20 cellular contexts compared by ENCODE assay signal in the genomic region with DNA sequence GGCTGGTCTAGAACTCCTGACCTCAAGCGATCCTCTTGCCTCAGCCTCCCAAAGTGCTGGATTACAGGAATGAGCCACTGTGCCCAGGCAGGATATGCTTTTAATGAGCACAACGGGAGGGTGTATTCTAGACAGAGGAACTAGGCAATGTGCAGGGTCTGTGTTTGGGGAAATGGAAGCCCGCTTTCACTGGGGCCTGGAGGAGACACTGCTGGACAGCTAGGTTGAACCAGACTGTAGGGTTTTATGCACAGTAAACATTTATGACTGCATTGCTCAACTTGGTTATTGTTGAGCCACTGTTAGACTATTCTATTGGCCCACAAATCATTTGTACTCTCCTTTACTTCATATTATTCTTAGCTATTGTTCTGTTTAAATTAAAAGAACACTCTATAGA.
"Had no signal": no experiment of that assay in that cellular context is flagged by ENCODE, and none has a peak within 500 bp of the region (broad histone marks: within the 10 kb centered on the region; RNA-seq: fewer than 3 reads in every experiment).

No MANE protein-coding gene starts in this region.

- H3K4me3 ChIP-seq: colonic mucosa, lung had no signal

- H3K4me1 Mint-ChIP-seq: activated B cell treated with CpG ODN at 0.5 μM for 24 hours; central memory CD8-positive, alpha-beta T cell had no signal

- H3K9me3 Mint-ChIP-seq: activated B cell treated with CpG ODN at 0.5 μM for 24 hours; activated CD8-positive, alpha-beta T cell treated with anti-CD3 and anti-CD28 coated beads for 36 hours; activated T-cell treated with anti-CD3 and anti-CD28 coated beads, Interleukin-2, amount 50 U/mL, for 4 hours; central memory CD8-positive, alpha-beta T cell; mesothelial cell of epicardium; nephron progenitor cell; stimulated activated naive CD8-positive, alpha-beta T cell treated with anti-CD3 and anti-CD28 coated beads, Interleukin-15, Interleukin-2, amounts not matched to agents 100 ng/mL and 50 ng/mL, for 24 hours had no signal

- H3K27me3 ChIP-seq: brain microvascular endothelial cell, colonic mucosa had no signal

- H3K9me3 ChIP-seq: colonic mucosa had no signal

- H3K27me3 Mint-ChIP-seq: activated B cell treated with CpG ODN at 0.5 μM for 24 hours; activated CD8-positive, alpha-beta T cell treated with anti-CD3 and anti-CD28 coated beads for 36 hours; central memory CD8-positive, alpha-beta T cell; progenitor cell of endocrine pancreas; stimulated activated naive CD8-positive, alpha-beta T cell treated with anti-CD3 and anti-CD28 coated beads, Interleukin-15, Interleukin-2, amounts not matched to agents 100 ng/mL and 50 ng/mL, for 24 hours had no signal

- H3K27ac Mint-ChIP-seq: activated B cell treated with CpG ODN at 0.5 μM for 24 hours; activated CD8-positive, alpha-beta T cell treated with anti-CD3 and anti-CD28 coated beads for 36 hours; mesothelial cell of epicardium; nephron progenitor cell; progenitor cell of endocrine pancreas; stimulated activated naive CD8-positive, alpha-beta T cell treated with anti-CD3 and anti-CD28 coated beads, Interleukin-15, Interleukin-2, amounts not matched to agents 100 ng/mL and 50 ng/mL, for 24 hours had no signal

- H3K36me3 ChIP-seq: brain microvascular endothelial cell, colonic mucosa had no signal

- H3K27ac ChIP-seq: brain microvascular endothelial cell, colonic mucosa had no signal

- ATAC-seq: activated CD8-positive, alpha-beta T cell treated with anti-CD3 and anti-CD28 coated beads for 36 hours; activated T-cell treated with anti-CD3 and anti-CD28 coated beads, Interleukin-2, amount 50 U/mL, for 4 hours had no signal

- H3K36me3 Mint-ChIP-seq: mesothelial cell of epicardium had no signal

- H3K4me1 ChIP-seq: colonic mucosa had no signal

- DNase-seq: activated B cell treated with CpG ODN at 0.5 μM for 24 hours; activated CD4-positive, alpha-beta T cell treated with anti-CD3 and anti-CD28 coated beads for 48 hours; activated CD8-positive, alpha-beta T cell treated with anti-CD3 and anti-CD28 coated beads for 36 hours; activated naive CD4-positive, alpha-beta T cell treated with anti-CD3 and anti-CD28 coated beads, Interleukin-2, amount 50 U/mL, for 16 hours; activated T-cell treated with anti-CD3 and anti-CD28 coated beads, Interleukin-2, amount 50 U/mL, for 4 hours; aorta; brain microvascular endothelial cell; colonic mucosa; erythroblast; foreskin melanocyte; kidney; nephron progenitor cell; small intestine; stimulated activated CD4-positive, alpha-beta T cell treated with anti-CD3 and anti-CD28 coated beads, Interleukin-15, amount 100 ng/mL, for 24 hours; stimulated activated CD4-positive, alpha-beta T cell treated with anti-CD3 and anti-CD28 coated beads, Interleukin-2, amount 100 ng/mL, for 48 hours had no signal

- H3K4me3 Mint-ChIP-seq: activated B cell treated with CpG ODN at 0.5 μM for 24 hours; activated CD8-positive, alpha-beta T cell treated with anti-CD3 and anti-CD28 coated beads for 36 hours; activated T-cell treated with anti-CD3 and anti-CD28 coated beads, Interleukin-2, amount 50 U/mL, for 4 hours; central memory CD8-positive, alpha-beta T cell; mesothelial cell of epicardium; nephron progenitor cell; stimulated activated naive CD8-positive, alpha-beta T cell treated with anti-CD3 and anti-CD28 coated beads, Interleukin-15, Interleukin-2, amounts not matched to agents 100 ng/mL and 50 ng/mL, for 24 hours had no signal
